ENCODE assay signal across 23 cellular contexts in genomic region chr6:42503894-42504293, GRCh38. TPM values are rescaled to one million over a fixed set of nuclear protein-coding genes. Genes with fewer than 3 reads are reported as not detected.
"Had no signal": no experiment of that assay in that cellular context is flagged by ENCODE, and none has a peak within 500 bp of the region (broad histone marks: within the 10 kb centered on the region; RNA-seq: fewer than 3 reads in every experiment).

No MANE protein-coding gene starts in this region.

- H3K4me1 ChIP-seq: esophagus muscularis mucosa, left lung, parathyroid adenoma, upper lobe of left lung had no signal

- H3K36me3 Mint-ChIP-seq: activated CD4-positive, alpha-beta memory T cell treated with anti-CD3 and anti-CD28 coated beads for 36 hours; mesothelial cell of epicardium had no signal

- H3K27me3 ChIP-seq: cardiac muscle cell, esophagus muscularis mucosa, left lung, upper lobe of left lung had no signal

- H3K9me3 ChIP-seq: esophagus muscularis mucosa, left lung, thoracic aorta, upper lobe of left lung had no signal

- ATAC-seq: heart right ventricle; left lung; natural killer cell treated with Interleukin-12 subunit alpha and Interleukin-12 subunit beta and Interleukin-15 and Interleukin-18, amount 100 ng/mL, for 72 hours; sciatic nerve had no signal

- DNase-seq: activated CD4-positive, alpha-beta memory T cell treated with anti-CD3 and anti-CD28 coated beads for 36 hours; activated CD4-positive, alpha-beta T cell treated with anti-CD3 and anti-CD28 coated beads for 4 hours; activated naive CD4-positive, alpha-beta T cell treated with Interleukin-2 at 50 U/mL for 16 hours; activated naive CD8-positive, alpha-beta T cell treated with anti-CD3 and anti-CD28 coated beads, Interleukin-2, amount 10 ng/mL, durations not matched to agents 7 days and 5 days; activated T-cell treated with anti-CD3 and anti-CD28 coated beads, Interleukin-2, amount 50 U/mL, for 24 hours; amygdala; dermis blood vessel endothelial cell; effector memory CD4-positive, alpha-beta T cell; heart right ventricle; left lung; stimulated activated CD4-positive, alpha-beta T cell treated with anti-CD3 and anti-CD28 coated beads, Interleukin-4, amount 100 ng/mL, for 1 hour; upper lobe of left lung; WERI-Rb-1 had no signal

- H3K27me3 Mint-ChIP-seq: activated CD4-positive, alpha-beta memory T cell treated with anti-CD3 and anti-CD28 coated beads for 36 hours; activated T-cell treated with anti-CD3 and anti-CD28 coated beads, Interleukin-2, amount 50 U/mL, for 24 hours had no signal

- H3K9me3 Mint-ChIP-seq: activated CD4-positive, alpha-beta memory T cell treated with anti-CD3 and anti-CD28 coated beads for 36 hours; natural killer cell treated with Interleukin-12 subunit alpha and Interleukin-12 subunit beta and Interleukin-15 and Interleukin-18, amount 100 ng/mL, for 72 hours had no signal

- H3K27ac Mint-ChIP-seq: activated CD4-positive, alpha-beta memory T cell treated with anti-CD3 and anti-CD28 coated beads for 36 hours; activated naive CD8-positive, alpha-beta T cell treated with anti-CD3 and anti-CD28 coated beads, Interleukin-2, amount 10 ng/mL, durations not matched to agents 7 days and 5 days; activated T-cell treated with anti-CD3 and anti-CD28 coated beads, Interleukin-2, amount 50 U/mL, for 24 hours; activated T-helper 2 cell treated with anti-CD3 and anti-CD28 coated beads, Interferon-gamma antibody, Interleukin-2, Interleukin-4, amounts not matched to agents 10 μg/mL and 5 μg/mL and 100 μg/mL, durations not matched to agents 14 hours and 24 hours and 36 hours; mesothelial cell of epicardium had no signal

- H3K4me1 Mint-ChIP-seq: activated naive CD8-positive, alpha-beta T cell treated with anti-CD3 and anti-CD28 coated beads, Interleukin-2, amount 10 ng/mL, durations not matched to agents 7 days and 5 days had no signal

- H3K27ac ChIP-seq: cardiac muscle cell, esophagus muscularis mucosa, heart right ventricle, left lung, parathyroid adenoma, thoracic aorta, upper lobe of left lung, WERI-Rb-1 had no signal

- H3K4me3 ChIP-seq: cardiac muscle cell, esophagus muscularis mucosa, heart right ventricle, left lung, smooth muscle cell, thoracic aorta, upper lobe of left lung had no signal

- H3K4me3 Mint-ChIP-seq: activated CD4-positive, alpha-beta memory T cell treated with anti-CD3 and anti-CD28 coated beads for 36 hours; activated naive CD8-positive, alpha-beta T cell treated with anti-CD3 and anti-CD28 coated beads, Interleukin-2, amount 10 ng/mL, durations not matched to agents 7 days and 5 days; activated T-cell treated with anti-CD3 and anti-CD28 coated beads, Interleukin-2, amount 50 U/mL, for 24 hours; mesothelial cell of epicardium; natural killer cell treated with Interleukin-12 subunit alpha and Interleukin-12 subunit beta and Interleukin-15 and Interleukin-18, amount 100 ng/mL, for 72 hours had no signal

- H3K36me3 ChIP-seq: cardiac muscle cell, esophagus muscularis mucosa, heart right ventricle, left lung, thoracic aorta, upper lobe of left lung, WERI-Rb-1 had no signal

RNA-seq across cellular contexts. Expression of gene TRERF1, which starts 52.2 kb away (rescaled TPM):
- total RNA-seq: lung microvascular endothelial cell had no signal
